ENCODE assay signal across 19 cellular contexts in genomic region chr4:1985780-1986577, GRCh38.
"Had no signal": no experiment of that assay in that cellular context is flagged by ENCODE, and none has a peak within 500 bp of the region (broad histone marks: within the 10 kb centered on the region; RNA-seq: fewer than 3 reads in every experiment).

No MANE protein-coding gene starts in this region.

- H3K4me3 Mint-ChIP-seq: activated T-helper 17 cell treated with anti-CD3 and anti-CD28 coated beads, Interleukin-2, amount 50 U/mL, for 72 hours; mesothelial cell of epicardium; nephron progenitor cell; stimulated activated memory B cell treated with anti-CD40 and anti-IgM and Interleukin-4, amounts not matched to agents 10 μg/mL and 1 μg/mL and 100 μg/mL, for 72 hours had no signal

- FAIRE-seq: colon, keratinocyte, small intestine had no signal

- H3K4me1 Mint-ChIP-seq: activated T-helper 17 cell treated with anti-CD3 and anti-CD28 coated beads, Interleukin-2, amount 50 U/mL, for 72 hours; mesothelial cell of epicardium had no signal

- H3K4me3 ChIP-seq: body of pancreas, lung, psoas muscle, right lobe of liver, thoracic aorta had no signal

- H3K4me1 ChIP-seq: body of pancreas, psoas muscle, right lobe of liver had no signal

- DNase-seq: activated CD4-positive, alpha-beta T cell treated with anti-CD3 and anti-CD28 coated beads, Interleukin-2, amount 50 U/mL, for 1 hour; activated CD4-positive, CD25-positive, alpha-beta regulatory T cell treated with anti-CD3 and anti-CD28 coated beads, Interleukin-2, amount 50 U/mL, for 72 hours; activated naive CD4-positive, alpha-beta T cell treated with Interleukin-2 at 50 U/mL for 16 hours; activated T-cell treated with anti-CD3 and anti-CD28 coated beads for 4 hours; body of pancreas; caudate nucleus; foreskin melanocyte; nephron progenitor cell; psoas muscle; small intestine; stimulated activated CD4-positive, alpha-beta T cell treated with anti-CD3 and anti-CD28 coated beads, Interleukin-4, amount 100 ng/mL, for 24 hours had no signal

- H3K9me3 Mint-ChIP-seq: activated T-helper 17 cell treated with anti-CD3 and anti-CD28 coated beads, Interleukin-2, amount 50 U/mL, for 72 hours; mesothelial cell of epicardium; nephron progenitor cell; stimulated activated memory B cell treated with anti-CD40 and anti-IgM and Interleukin-4, amounts not matched to agents 10 μg/mL and 1 μg/mL and 100 μg/mL, for 72 hours had no signal

- ATAC-seq: body of pancreas; psoas muscle; stimulated activated memory B cell treated with anti-CD40 and anti-IgM and Interleukin-4, amounts not matched to agents 10 μg/mL and 1 μg/mL and 100 μg/mL, for 72 hours had no signal

- H3K9me3 ChIP-seq: body of pancreas, psoas muscle, right lobe of liver, thoracic aorta had no signal

- H3K27me3 ChIP-seq: body of pancreas, right lobe of liver had no signal

- H3K27ac Mint-ChIP-seq: activated T-helper 17 cell treated with anti-CD3 and anti-CD28 coated beads, Interleukin-2, amount 50 U/mL, for 72 hours; mesothelial cell of epicardium; nephron progenitor cell; stimulated activated memory B cell treated with anti-CD40 and anti-IgM and Interleukin-4, amounts not matched to agents 10 μg/mL and 1 μg/mL and 100 μg/mL, for 72 hours had no signal

- H3K27me3 Mint-ChIP-seq: activated T-helper 17 cell treated with anti-CD3 and anti-CD28 coated beads, Interleukin-2, amount 50 U/mL, for 72 hours; stimulated activated memory B cell treated with anti-CD40 and anti-IgM and Interleukin-4, amounts not matched to agents 10 μg/mL and 1 μg/mL and 100 μg/mL, for 72 hours had no signal

- H3K27ac ChIP-seq: body of pancreas, psoas muscle, right lobe of liver, thoracic aorta had no signal
